25 cellular contexts compared by ENCODE assay signal in the genomic region with DNA sequence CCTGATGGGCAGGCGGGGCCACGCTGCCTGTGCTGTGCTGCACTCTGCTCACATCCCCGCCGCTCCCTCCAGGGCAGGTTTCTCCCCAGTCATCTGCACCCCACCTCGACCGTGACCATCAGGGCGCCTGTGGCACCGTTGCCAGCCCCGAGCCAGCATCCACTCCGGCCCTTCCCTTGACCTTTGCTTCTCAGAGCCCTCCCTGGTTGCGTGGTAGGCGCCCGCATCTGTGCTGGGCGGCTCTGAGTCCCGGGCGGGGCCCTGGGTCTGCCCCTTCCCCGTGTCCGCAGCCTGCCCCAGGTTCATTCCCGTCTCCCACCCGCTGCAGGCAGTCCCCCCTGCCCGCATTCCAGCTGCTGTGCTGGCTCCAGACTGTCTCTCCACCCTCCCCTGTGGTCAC. TPM values are rescaled to one million over a fixed set of nuclear protein-coding genes. Genes with fewer than 3 reads are reported as not detected.
A peak's percentile ranks its signal among the peaks of the same experiment; 100 is the strongest.
DNase-seq lines count a peak whose midpoint lies in the region; ATAC-seq, FAIRE-seq and TF ChIP-seq lines count a peak whose summit lies in the region.
"Had no signal": no experiment of that assay in that cellular context is flagged by ENCODE, and none has a peak within 500 bp of the region (broad histone marks: within the 10 kb centered on the region; RNA-seq: fewer than 3 reads in every experiment).

No MANE protein-coding gene starts in this region.

- H3K4me2 ChIP-seq in endothelial cell of umbilical vein (ENCODE audit: insufficient read depth, low read length) = no peak overlapping the region
- H3K4me2 ChIP-seq in osteoblast (ENCODE audit: insufficient read depth, low read length) = no peak overlapping the region
- H3K4me2 ChIP-seq: BLaER1 treated with 17β-estradiol and CSF1 and Interleukin-3, amounts not matched to agents 10 nM and 100 nM had no signal

- intact Hi-C loops in right cardiac atrium (cut with DNase I) (no loop called here), left cardiac atrium (cut with DNase I) (no loop called here), endothelial cell of umbilical vein (cut with micrococcal nuclease) (loop anchor here (1.0 kb wide), 1 partner anchor 39 kb away; no protein-coding TSS in a partner anchor), aorta (cut with DNase I) (loop anchor here in 1 of 2 donors (10.0 kb wide), 1 partner anchor 58 kb away; no protein-coding TSS in a partner anchor)

- 91% methylated on average over 21 of the region's 21 CpGs for WGBS in right cardiac atrium
- WGBS in aorta, 2 donors = 90 to 94% methylated on average over 21 of the region's 21 CpGs

- no TSS peak for BruUV-seq in endothelial cell of umbilical vein (replicated peaks; lab: Mats Ljungman, UMichigan)

- no peaks in the 10 kb centered on the region for H3K27me3 ChIP-seq in right cardiac atrium (ENCODE audit: control insufficient read depth, insufficient read depth)
- H3K27me3 ChIP-seq in endothelial cell of umbilical vein (ENCODE audit: control insufficient read depth in 2 of 2, insufficient read depth in 2 of 2, low read length in 2 of 2) = no peaks in the 10 kb centered on the region
- no peaks in the 10 kb centered on the region for H3K27me3 ChIP-seq in osteoblast (ENCODE audit: insufficient read depth, low read length)
- H3K27me3 ChIP-seq in aorta (ENCODE audit: control insufficient read depth in 1 of 2, insufficient read depth in 2 of 2, low read length in 1 of 2) = no peaks in the 10 kb centered on the region

- H2AFZ ChIP-seq in endothelial cell of umbilical vein (ENCODE audit: low read depth, low read length) (no peak overlapping the region), osteoblast (ENCODE audit: low read length) (no peak overlapping the region)

- CTCF ChIA-PET in endothelial cell of umbilical vein (lab: Charles Lee) = interaction anchor here (1.5 to 3.6 kb wide), 2 partner anchors 25 kb away, joined by 5 to 13 read pairs; no protein-coding TSS in a partner anchor

- no peaks in the 10 kb centered on the region for H3K36me3 ChIP-seq in endothelial cell of umbilical vein (ENCODE audit: control insufficient read depth in 2 of 2, extremely low read depth in 1 of 2, insufficient read depth in 2 of 2, low read length in 2 of 2)
- no peaks in the 10 kb centered on the region for H3K36me3 ChIP-seq in osteoblast (ENCODE audit: insufficient read depth, low read length)
- no peaks in the 10 kb centered on the region for H3K36me3 ChIP-seq in aorta (ENCODE audit: control insufficient read depth in 1 of 2, insufficient read depth in 2 of 2, low read length in 1 of 2)

- H4K20me1 ChIP-seq in endothelial cell of umbilical vein (replicated peaks; ENCODE audit: control insufficient read depth, extremely low read depth, insufficient read depth, low read length) (no peaks in the 10 kb centered on the region), osteoblast (ENCODE audit: insufficient read depth, low read length) (no peaks in the 10 kb centered on the region)

- TF ChIP-seq CTCF in endothelial cell of umbilical vein (IDR thresholded peaks at IDR 0.05; ENCODE audit: extremely low read depth in 1 of 2, insufficient read depth in 1 of 2, low read depth in 1 of 2, low read length in 2 of 2) (no peak), osteoblast (IDR thresholded peaks at IDR 0.05; ENCODE audit: extremely low read depth, low read depth, low read length) (no peak)

- FAIRE-seq in endothelial cell of umbilical vein (lab: Jason Lieb, UNC) = no peak
- FAIRE-seq: GM12878, RCC 7860 had no signal

- dilution Hi-C loops in endothelial cell of umbilical vein (cut with MboI; ENCODE audit: extremely low pct_ligation_motif_present, low sequenced_read_pairs) = no loop called here

- no peaks in the 10 kb centered on the region for H3K9me3 ChIP-seq in right cardiac atrium (ENCODE audit: control insufficient read depth, low read length)
- no peaks in the 10 kb centered on the region for H3K9me3 ChIP-seq in endothelial cell of umbilical vein (replicated peaks; ENCODE audit: control insufficient read depth, insufficient read depth, low read length)
- H3K9me3 ChIP-seq in osteoblast (ENCODE audit: low read depth, low read length) = no peaks in the 10 kb centered on the region
- no peaks in the 10 kb centered on the region for H3K9me3 ChIP-seq in aorta (ENCODE audit: control insufficient read depth, low read length)

- H3K4me3 ChIP-seq in right cardiac atrium (ENCODE audit: low read length) (no peak overlapping the region), endothelial cell of umbilical vein (replicated peaks in 1 of 3; ENCODE audit: insufficient read depth in 1 of 3, low read depth in 1 of 3, low read length in 3 of 3) (no peak overlapping the region), osteoblast (ENCODE audit: insufficient read depth, low read length) (no peak overlapping the region), aorta (ENCODE audit: low read length in 2 of 2) (no peak overlapping the region)
- H3K4me3 ChIP-seq: BLaER1 treated with 17β-estradiol and CSF1 and Interleukin-3, amounts not matched to agents 10 nM and 100 nM; GM12878 had no signal

- ATAC-seq in right cardiac atrium (no peak), left cardiac atrium (no peak), aorta (ENCODE audit: low FRiP score) (no peak)
- ATAC-seq: CD8-positive, alpha-beta T cell; GM12878 had no signal

- POLR2A ChIA-PET in endothelial cell of umbilical vein (lab: Charles Lee) = interaction anchor here (0.5 kb wide), 1 partner anchor 90 kb away, joined by 3 read pairs; the partner anchor contains the start of gene FN3KRP

- no peak overlapping the region for H3K9ac ChIP-seq in endothelial cell of umbilical vein (replicated peaks; ENCODE audit: extremely low read depth, insufficient read depth, low read length)

- H3K4me1 ChIP-seq in right cardiac atrium (ENCODE audit: control insufficient read depth, insufficient read depth, low read length) = peaks cover 2% of the 10 kb centered on the region
- peaks cover 7% of the 10 kb centered on the region for H3K4me1 ChIP-seq in endothelial cell of umbilical vein (ENCODE audit: control insufficient read depth, extremely low read depth, insufficient read depth, low read length)
- no peaks in the 10 kb centered on the region for H3K4me1 ChIP-seq in osteoblast (ENCODE audit: insufficient read depth, low read length)
- H3K4me1 ChIP-seq in aorta (ENCODE audit: control insufficient read depth in 1 of 2, insufficient read depth in 2 of 2, low read length in 2 of 2) = no peaks in the 10 kb centered on the region

- H3K9me1 ChIP-seq in endothelial cell of umbilical vein (replicated peaks; ENCODE audit: control insufficient read depth, extremely low read depth, insufficient read depth, low read length) = no peaks in the 10 kb centered on the region

- H3K27ac ChIP-seq in right cardiac atrium (ENCODE audit: low read length) (no peak overlapping the region), endothelial cell of umbilical vein (ENCODE audit: insufficient read depth, low read depth, low read length) (peak overlapping the region; percentile 46), osteoblast (ENCODE audit: low read depth, low read length) (no peak overlapping the region), aorta (ENCODE audit: low read depth in 1 of 2, low read length in 2 of 2) (no peak overlapping the region)
- H3K27ac ChIP-seq: BLaER1 treated with 17β-estradiol and CSF1 and Interleukin-3, amounts not matched to agents 10 nM and 100 nM had no signal

- in situ Hi-C loops in ACHN (cut with HindIII; ENCODE audit: low pct_ligation_motif_present, low pct_unique_long_range_greater_than_20kb, low sequenced_read_pairs) = no loop called here

- no peak for TF ChIP-seq POLR2A in endothelial cell of umbilical vein (IDR thresholded peaks at IDR 0.05; ENCODE audit: low read depth, low read length)

- DNase-seq in right cardiac atrium (peak in 2 of 3 donors; percentile 8 to 32), left cardiac atrium (no peak), endothelial cell of umbilical vein (ENCODE audit: low read depth, low spot score) (no peak), osteoblast (ENCODE audit: insufficient read length, low spot score, missing footprints) (peak; percentile 58), ACHN (no peak), aorta (no peak), NCI-H1436 (lab: John Stamatoyannopoulos, UW) (no peak)
- DNase-seq: Calu3; CD8-positive, alpha-beta T cell; DMS53; EL; HFFc6; KBM-7; MV-4-11; NCI-H187; NCI-H2107; NCI-H510A; NCI-H748 treated with DMSO at 0.1 percent for 48 hours; NK-92 treated with Interleukin-12 subunit alpha and Interleukin-12 subunit beta, amount 100 ng/mL, for 24 hours; SHP77 treated with DMSO at 0.1 percent for 48 hours had no signal

- no peaks in the 10 kb centered on the region for H3K79me2 ChIP-seq in endothelial cell of umbilical vein (ENCODE audit: control insufficient read depth, insufficient read depth, low read length)
- H3K79me2 ChIP-seq in osteoblast (ENCODE audit: insufficient read depth, low read length) = peaks cover 22% of the 10 kb centered on the region

RNA-seq across cellular contexts. Expression of gene ZNF750, which starts 33.2 kb away (rescaled TPM):
- total RNA-seq in right cardiac atrium = not detected
- 0.07 TPM for polyA plus RNA-seq in right cardiac atrium
- total RNA-seq in left cardiac atrium = not detected
- 0.23 and 0.80 TPM in 2 replicates for total RNA-seq in endothelial cell of umbilical vein
- polyA plus RNA-seq in endothelial cell of umbilical vein = 0.15 and 0.22 TPM in 2 replicates
- 0.22 and 0.25 TPM in 2 replicates for polyA plus RNA-seq in endothelial cell of umbilical vein (2011; cell fraction: cytosol; rRNA removed)
- polyA plus RNA-seq in endothelial cell of umbilical vein (2011; cell fraction: nucleus; rRNA removed) = 0.84 and 1.1 TPM in 2 replicates
- polyA plus RNA-seq in endothelial cell of umbilical vein (2012) = 0.10 and 0.19 TPM in 2 replicates
- polyA minus RNA-seq in endothelial cell of umbilical vein = 0.34 TPM in 2 replicates
- not detected for polyA minus RNA-seq in endothelial cell of umbilical vein (2011; cell fraction: cytosol; rRNA and poly(A)+ RNA removed)
- 0.19 TPM in 2 replicates for polyA minus RNA-seq in endothelial cell of umbilical vein (2011; cell fraction: nucleus; rRNA and poly(A)+ RNA removed)
- total RNA-seq in osteoblast = not detected in 2 replicates
- total RNA-seq in aorta = under 1 TPM in 1 of 2 donors, not detected in 1; 0.21 TPM
- polyA plus RNA-seq in aorta = under 1 TPM in 1 of 2 donors, not detected in 1; 0.10 TPM
- total RNA-seq: A673; Calu3; CD8-positive, alpha-beta T cell; GM12878; H4; HFFc6 had no signal

RNA-seq across cellular contexts. Expression of gene TBCD, which starts 54.8 kb away (rescaled TPM):
- total RNA-seq in right cardiac atrium (10 to 100 TPM; 36.2 to 43.9 (median 41.5) TPM), left cardiac atrium (10 to 100 TPM; 37.0 to 59.8 TPM), endothelial cell of umbilical vein (145 and 163 TPM in 2 replicates), osteoblast (28.0 and 29.0 TPM in 2 replicates), aorta (100 to 1,000 TPM in 1 of 2 donors, 10 to 100 TPM in 1; 97.1 to 125 TPM)
- polyA plus RNA-seq in right cardiac atrium (38.8 TPM), endothelial cell of umbilical vein (121 and 149 TPM in 2 replicates), aorta (100 to 1,000 TPM in 1 of 2 donors, 10 to 100 TPM in 1; 20.0 to 182 TPM)
- 62.5 and 64.6 TPM in 2 replicates for polyA plus RNA-seq in endothelial cell of umbilical vein (2011; cell fraction: cytosol; rRNA removed)
- polyA plus RNA-seq in endothelial cell of umbilical vein (2011; cell fraction: nucleus; rRNA removed) = 332 and 425 TPM in 2 replicates
- 100 and 139 TPM in 2 replicates for polyA plus RNA-seq in endothelial cell of umbilical vein (2012)
- 114 and 152 TPM in 2 replicates for polyA minus RNA-seq in endothelial cell of umbilical vein
- 75.3 TPM for polyA minus RNA-seq in endothelial cell of umbilical vein (2011; cell fraction: cytosol; rRNA and poly(A)+ RNA removed)
- 102 and 141 TPM in 2 replicates for polyA minus RNA-seq in endothelial cell of umbilical vein (2011; cell fraction: nucleus; rRNA and poly(A)+ RNA removed)

Comparison
In these comparisons a context has a peak if more than half of its experiments do, and no peak if none do; other contexts are left out.
1. DNase-seq: peak in right cardiac atrium (2 of 3) and osteoblast (single experiment); none in left cardiac atrium (single experiment), endothelial cell of umbilical vein (single experiment), ACHN (single experiment), aorta (0 of 2) and NCI-H1436 (single experiment).